Comparison of ENCODE assay signal across 1 cellular context in genomic region chr1:1407101-1407956, GRCh38.
TF ChIP-seq lines count a peak whose summit lies in the region.

MRPL20 (minus strand) TSS chr1:1407293; CDS start chr1:1407217, 76 bp downstream.

TF ChIP-seq in HepG2, 621 proteins besides CTCF, POLR2A, EP300 and RAD21 (continued from another document and continues in another):
- TF ChIP-seq E2F2 (CRISPR knock-in tag; IDR thresholded peaks at IDR 0.05; ENCODE audit: borderline replicate concordance) (no peak), SP4 (CRISPR knock-in tag; IDR thresholded peaks at IDR 0.05) (peak; percentile 48), ZNF235 (CRISPR knock-in tag; IDR thresholded peaks at IDR 0.05; ENCODE audit: borderline replicate concordance) (peak; percentile 63; the same call in 1 of the 2 replicates), GMEB2 (CRISPR knock-in tag; IDR thresholded peaks at IDR 0.05; ENCODE audit: low read depth) (peak; percentile 64; the same call in 1 of the 2 replicates), TBX3 (IDR thresholded peaks at IDR 0.05; ENCODE audit: borderline replicate concordance) (no peak), RNF219 (CRISPR knock-in tag; IDR thresholded peaks at IDR 0.05) (no peak), PPARG (CRISPR knock-in tag; conservative IDR thresholded peaks at IDR 0.05) (peak; percentile 53), PRPF4 (IDR thresholded peaks at IDR 0.05; ENCODE audit: low read depth, low read length, poor library complexity, severe bottlenecking) (no peak), ZMAT5 (CRISPR knock-in tag; IDR thresholded peaks at IDR 0.05; ENCODE audit: borderline replicate concordance, low read depth) (no peak), HHEX (CRISPR knock-in tag; IDR thresholded peaks at IDR 0.05) (0 out of 2 replicates have a peak, but pooled peaks have one; percentile 23), ZNF598 (CRISPR knock-in tag; IDR thresholded peaks at IDR 0.05; ENCODE audit: borderline replicate concordance) (peak; percentile 93), NFYB (CRISPR knock-in tag; IDR thresholded peaks at IDR 0.05) (0 out of 2 replicates have a peak, but pooled peaks have one; percentile 32), AHDC1 (CRISPR knock-in tag; IDR thresholded peaks at IDR 0.05; ENCODE audit: borderline replicate concordance) (no peak), ZNF878 (CRISPR knock-in tag; IDR thresholded peaks at IDR 0.05) (no peak), RBM22 (optimal IDR thresholded peaks at IDR 0.05; ENCODE audit: low read length) (no peak), ZSCAN5A (CRISPR knock-in tag; IDR thresholded peaks at IDR 0.05; ENCODE audit: borderline replicate concordance) (no peak), ZNF703 (CRISPR knock-in tag; IDR thresholded peaks at IDR 0.05; ENCODE audit: borderline replicate concordance) (no peak), MTF2 (CRISPR knock-in tag; IDR thresholded peaks at IDR 0.05; ENCODE audit: borderline replicate concordance) (no peak), ZNF205 (CRISPR knock-in tag; IDR thresholded peaks at IDR 0.05) (peak; percentile 87), ZNF768 (CRISPR knock-in tag; IDR thresholded peaks at IDR 0.05) (0 out of 2 replicates have a peak, but pooled peaks have one; percentile 41), KDM4B (CRISPR knock-in tag; IDR thresholded peaks at IDR 0.05) (peak; percentile 86), ZNF644 (CRISPR knock-in tag; IDR thresholded peaks at IDR 0.05; ENCODE audit: low read depth) (0 out of 2 replicates have a peak, but pooled peaks have one; percentile 9), TFAP4 (IDR thresholded peaks at IDR 0.05; ENCODE audit: borderline replicate concordance, low read depth) (peak; percentile 51; the same call in 1 of the 2 replicates), RXRB (CRISPR knock-in tag; IDR thresholded peaks at IDR 0.05; ENCODE audit: borderline replicate concordance) (peak; percentile 65), NFE2L1 (CRISPR knock-in tag; IDR thresholded peaks at IDR 0.05; ENCODE audit: borderline replicate concordance) (no peak), ONECUT2 (CRISPR knock-in tag; IDR thresholded peaks at IDR 0.05) (0 out of 2 replicates have a peak, but pooled peaks have one; percentile 15), ZNF850 (CRISPR knock-in tag; conservative IDR thresholded peaks at IDR 0.05) (0 out of 2 replicates have a peak, but pooled peaks have one; percentile 22), SRY (CRISPR knock-in tag; IDR thresholded peaks at IDR 0.05) (peak; percentile 75; the same call in 1 of the 2 replicates), ZFP91 (CRISPR knock-in tag; IDR thresholded peaks at IDR 0.05; ENCODE audit: borderline replicate concordance) (peak; percentile 73), ZFYVE20 (CRISPR knock-in tag; IDR thresholded peaks at IDR 0.05; ENCODE audit: borderline replicate concordance, low read depth) (0 out of 2 replicates have a peak, but pooled peaks have one; percentile 74), BATF2 (CRISPR knock-in tag; IDR thresholded peaks at IDR 0.05) (peak; percentile 84; the same call in 1 of the 2 replicates), ZNF460 (CRISPR knock-in tag; IDR thresholded peaks at IDR 0.05; ENCODE audit: borderline replicate concordance) (no peak; the same call in 1 of the 2 replicates), HNRNPH1 (optimal IDR thresholded peaks at IDR 0.05; ENCODE audit: low read depth, low read length) (no peak), ZFX (CRISPR knock-in tag; IDR thresholded peaks at IDR 0.05; ENCODE audit: low read depth) (peak; percentile 98), ZNF746 (CRISPR knock-in tag; IDR thresholded peaks at IDR 0.05) (0 out of 2 replicates have a peak, but pooled peaks have one; percentile 50), NPAS2 (CRISPR knock-in tag; IDR thresholded peaks at IDR 0.05; ENCODE audit: borderline replicate concordance) (no peak), ZNF770 (CRISPR knock-in tag; IDR thresholded peaks at IDR 0.05) (no peak), SOX5 (CRISPR knock-in tag; IDR thresholded peaks at IDR 0.05; ENCODE audit: borderline replicate concordance) (peak; percentile 52; the same call in 1 of the 2 replicates), ZNF660 (CRISPR knock-in tag; IDR thresholded peaks at IDR 0.05; ENCODE audit: borderline replicate concordance, low read depth) (no peak), KLF11 (CRISPR knock-in tag; IDR thresholded peaks at IDR 0.05) (no peak; the same call in 1 of the 2 replicates)
